ENCODE assay signal across 7 cellular contexts in the genomic region with DNA sequence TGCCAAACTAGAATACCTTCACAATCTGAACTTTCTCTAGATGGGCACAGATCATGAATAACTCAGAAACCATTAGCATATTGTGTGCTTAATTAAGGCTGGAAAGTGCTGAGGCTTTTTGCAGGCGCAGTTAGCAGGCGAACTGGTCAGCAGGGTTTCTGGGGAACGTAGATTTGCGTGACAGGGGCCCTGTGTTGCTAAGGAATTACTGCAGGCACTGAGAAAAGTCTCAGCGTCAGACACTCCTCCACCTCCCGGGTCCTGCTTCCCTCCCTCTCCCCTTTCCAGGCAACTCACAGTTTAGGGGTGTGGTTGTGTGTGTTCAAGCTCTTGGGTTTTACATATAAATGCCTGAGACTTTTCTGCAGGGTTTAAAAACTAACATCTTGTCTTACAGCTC. TPM values are rescaled to one million over a fixed set of nuclear protein-coding genes. Genes with fewer than 3 reads are reported as not detected.
A peak's percentile ranks its signal among the peaks of the same experiment; 100 is the strongest.
DNase-seq lines count a peak whose midpoint lies in the region.

No MANE protein-coding gene starts in this region.

- H4K5ac ChIP-seq in mesendoderm (ENCODE audit: low read length): no peak overlapping the region

- peak overlapping the region; percentile 42 for H3K9ac ChIP-seq in NT2/D1 (ENCODE audit: insufficient read length, low read depth)
- peak overlapping the region; percentile 20 for H3K9ac ChIP-seq in mesendoderm (ENCODE audit: low read length)

- WGBS in mesendoderm (ENCODE audit: extremely low coverage, insufficient coverage, low lambda C conversion rate): no CpG with 5 or more reads among the region's 6 CpGs

- H3K56ac ChIP-seq in mesendoderm (ENCODE audit: low read length): peak overlapping the region; percentile 31

- no peaks in the 10 kb centered on the region for H3K9me3 ChIP-seq in NT2/D1 (ENCODE audit: insufficient read depth, low read length)

- H3K23ac ChIP-seq in mesendoderm (ENCODE audit: low read length): no peak overlapping the region

- DNase-seq in GM04503 (ENCODE audit: low read depth): peak; percentile 69
- DNase-seq in NT2/D1 (ENCODE audit: low read depth, low spot score): peak; percentile 40
- DNase-seq in cerebellar cortex (ENCODE audit: low spot score): peak; percentile 25
- DNase-seq in mesendoderm: peak; percentile 82
- DNase-seq in epidermal melanocyte (ENCODE audit: insufficient read length, low spot score): no peak
- DNase-seq in retina: no peak
- no peak for DNase-seq in NCI-H128 (lab: John Stamatoyannopoulos, UW; ENCODE audit: unreplicated experiment)

- H3K18ac ChIP-seq in mesendoderm (ENCODE audit: low read length): no peak overlapping the region

- H3K27me3 ChIP-seq in NT2/D1 (ENCODE audit: insufficient read depth, insufficient read length): no peaks in the 10 kb centered on the region
- no peaks in the 10 kb centered on the region for H3K27me3 ChIP-seq in mesendoderm (ENCODE audit: insufficient read depth, low read length, poor library complexity)

- peaks cover 4% of the 10 kb centered on the region for H3K79me1 ChIP-seq in mesendoderm (ENCODE audit: low read length)

- peaks cover 5% of the 10 kb centered on the region for H3K79me2 ChIP-seq in mesendoderm (ENCODE audit: control insufficient read depth, insufficient read depth, low read length)

- no peak overlapping the region for H3K27ac ChIP-seq in mesendoderm (ENCODE audit: low read depth, low read length)

- H3K4me1 ChIP-seq in NT2/D1 (ENCODE audit: insufficient read depth, insufficient read length) (peaks cover 6% of the 10 kb centered on the region), mesendoderm (ENCODE audit: control insufficient read depth, low read depth, low read length) (peaks cover 3% of the 10 kb centered on the region)

- no peak overlapping the region for H2AK5ac ChIP-seq in mesendoderm (ENCODE audit: low read length)

- H2BK5ac ChIP-seq in mesendoderm (ENCODE audit: low read length): no peak overlapping the region

- H3K4me3 ChIP-seq in NT2/D1 (ENCODE audit: insufficient read length, low read depth) (peak overlapping the region; percentile 15), mesendoderm (ENCODE audit: low read length) (no peak overlapping the region)

- H3K36me3 ChIP-seq in NT2/D1 (ENCODE audit: insufficient read depth, insufficient read length, low read length): peaks cover 28% of the 10 kb centered on the region
- H3K36me3 ChIP-seq in mesendoderm (ENCODE audit: control insufficient read depth, insufficient read depth, low read length): no peaks in the 10 kb centered on the region

- no peak overlapping the region for H4K8ac ChIP-seq in mesendoderm (ENCODE audit: low read depth, low read length)

- no peak overlapping the region for H3K4ac ChIP-seq in mesendoderm (ENCODE audit: low read depth, low read length)

- H2BK120ac ChIP-seq in mesendoderm (ENCODE audit: low read depth, low read length): no peak overlapping the region

- peak overlapping the region; percentile 20 for H3K4me2 ChIP-seq in mesendoderm (ENCODE audit: low read length)

- no peak overlapping the region for H2BK15ac ChIP-seq in mesendoderm (replicated peaks; ENCODE audit: low read depth)

RNA-seq across cellular contexts. Expression of a gene that starts 2.2 kb away (rescaled TPM):
- 6.5 TPM for polyA plus RNA-seq in mesendoderm (2013, experiment 1 of 2)
- 6.2 TPM for polyA plus RNA-seq in mesendoderm (2013, experiment 2 of 2)

Comparison
In these comparisons a context has a peak if more than half of its experiments do, and no peak if none do; other contexts are left out.
1. DNase-seq: peak in GM04503 (single experiment), NT2/D1 (single experiment), cerebellar cortex (single experiment) and mesendoderm (single experiment); none in epidermal melanocyte (single experiment), retina (single experiment) and NCI-H128 (single experiment).